In genomic region chr11:22666700-22667439, GRCh38 we compare ENCODE assay signal across 1 cellular context.
TF ChIP-seq lines count a peak whose summit lies in the region.

No MANE protein-coding gene starts in this region.

TF ChIP-seq in K562, 482 proteins besides CTCF, POLR2A, EP300 and RAD21 (continued from another document):
- TF ChIP-seq, protein P1, sequence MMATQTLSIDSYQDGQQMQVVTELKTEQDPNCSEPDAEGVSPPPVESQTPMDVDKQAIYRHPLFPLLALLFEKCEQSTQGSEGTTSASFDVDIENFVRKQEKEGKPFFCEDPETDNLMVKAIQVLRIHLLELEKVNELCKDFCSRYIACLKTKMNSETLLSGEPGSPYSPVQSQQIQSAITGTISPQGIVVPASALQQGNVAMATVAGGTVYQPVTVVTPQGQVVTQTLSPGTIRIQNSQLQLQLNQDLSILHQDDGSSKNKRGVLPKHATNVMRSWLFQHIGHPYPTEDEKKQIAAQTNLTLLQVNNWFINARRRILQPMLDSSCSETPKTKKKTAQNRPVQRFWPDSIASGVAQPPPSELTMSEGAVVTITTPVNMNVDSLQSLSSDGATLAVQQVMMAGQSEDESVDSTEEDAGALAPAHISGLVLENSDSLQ (IDR thresholded peaks at IDR 0.05), result no peak
